ENCODE assay signal across 3 cellular contexts in the genomic region with DNA sequence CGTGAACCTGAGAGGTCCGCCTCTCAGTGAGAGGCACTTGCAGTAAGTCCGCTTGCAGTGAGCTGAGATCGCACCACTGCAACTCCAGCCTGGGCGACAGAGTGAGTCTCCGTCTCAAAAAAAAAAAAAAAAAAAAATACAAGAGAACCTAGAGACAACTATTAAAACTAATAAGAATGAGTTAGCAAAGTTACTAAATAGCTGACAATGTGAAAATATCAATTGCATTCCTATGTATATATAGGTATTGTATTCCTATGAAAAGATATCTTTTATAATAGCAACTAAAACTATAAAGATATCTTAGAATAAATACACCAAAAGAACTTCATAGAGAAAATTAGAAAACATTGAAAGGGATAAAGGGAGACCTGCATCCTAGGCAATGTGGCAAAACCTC.
TF ChIP-seq lines count a peak whose summit lies in the region.

No MANE protein-coding gene starts in this region.

TF ChIP-seq in A549, 52 proteins besides CTCF, POLR2A, EP300 and RAD21:
- TF ChIP-seq, protein P1, sequence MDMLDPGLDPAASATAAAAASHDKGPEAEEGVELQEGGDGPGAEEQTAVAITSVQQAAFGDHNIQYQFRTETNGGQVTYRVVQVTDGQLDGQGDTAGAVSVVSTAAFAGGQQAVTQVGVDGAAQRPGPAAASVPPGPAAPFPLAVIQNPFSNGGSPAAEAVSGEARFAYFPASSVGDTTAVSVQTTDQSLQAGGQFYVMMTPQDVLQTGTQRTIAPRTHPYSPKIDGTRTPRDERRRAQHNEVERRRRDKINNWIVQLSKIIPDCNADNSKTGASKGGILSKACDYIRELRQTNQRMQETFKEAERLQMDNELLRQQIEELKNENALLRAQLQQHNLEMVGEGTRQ (IDR thresholded peaks at IDR 0.05): no peak
- TF ChIP-seq, protein P2, sequence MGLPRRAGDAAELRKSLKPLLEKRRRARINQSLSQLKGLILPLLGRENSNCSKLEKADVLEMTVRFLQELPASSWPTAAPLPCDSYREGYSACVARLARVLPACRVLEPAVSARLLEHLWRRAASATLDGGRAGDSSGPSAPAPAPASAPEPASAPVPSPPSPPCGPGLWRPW (IDR thresholded peaks at IDR 0.05): no peak
- TF ChIP-seq, protein P3, sequence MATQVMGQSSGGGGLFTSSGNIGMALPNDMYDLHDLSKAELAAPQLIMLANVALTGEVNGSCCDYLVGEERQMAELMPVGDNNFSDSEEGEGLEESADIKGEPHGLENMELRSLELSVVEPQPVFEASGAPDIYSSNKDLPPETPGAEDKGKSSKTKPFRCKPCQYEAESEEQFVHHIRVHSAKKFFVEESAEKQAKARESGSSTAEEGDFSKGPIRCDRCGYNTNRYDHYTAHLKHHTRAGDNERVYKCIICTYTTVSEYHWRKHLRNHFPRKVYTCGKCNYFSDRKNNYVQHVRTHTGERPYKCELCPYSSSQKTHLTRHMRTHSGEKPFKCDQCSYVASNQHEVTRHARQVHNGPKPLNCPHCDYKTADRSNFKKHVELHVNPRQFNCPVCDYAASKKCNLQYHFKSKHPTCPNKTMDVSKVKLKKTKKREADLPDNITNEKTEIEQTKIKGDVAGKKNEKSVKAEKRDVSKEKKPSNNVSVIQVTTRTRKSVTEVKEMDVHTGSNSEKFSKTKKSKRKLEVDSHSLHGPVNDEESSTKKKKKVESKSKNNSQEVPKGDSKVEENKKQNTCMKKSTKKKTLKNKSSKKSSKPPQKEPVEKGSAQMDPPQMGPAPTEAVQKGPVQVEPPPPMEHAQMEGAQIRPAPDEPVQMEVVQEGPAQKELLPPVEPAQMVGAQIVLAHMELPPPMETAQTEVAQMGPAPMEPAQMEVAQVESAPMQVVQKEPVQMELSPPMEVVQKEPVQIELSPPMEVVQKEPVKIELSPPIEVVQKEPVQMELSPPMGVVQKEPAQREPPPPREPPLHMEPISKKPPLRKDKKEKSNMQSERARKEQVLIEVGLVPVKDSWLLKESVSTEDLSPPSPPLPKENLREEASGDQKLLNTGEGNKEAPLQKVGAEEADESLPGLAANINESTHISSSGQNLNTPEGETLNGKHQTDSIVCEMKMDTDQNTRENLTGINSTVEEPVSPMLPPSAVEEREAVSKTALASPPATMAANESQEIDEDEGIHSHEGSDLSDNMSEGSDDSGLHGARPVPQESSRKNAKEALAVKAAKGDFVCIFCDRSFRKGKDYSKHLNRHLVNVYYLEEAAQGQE (IDR thresholded peaks at IDR 0.05): no peak
- peak; percentile 18 for TF ChIP-seq MAFK (IDR thresholded peaks at IDR 0.05; ENCODE audit: partially characterized antibody)

TF ChIP-seq in GM23338, 12 proteins besides CTCF, POLR2A, EP300 and RAD21:
- no peak for TF ChIP-seq JUNB (IDR thresholded peaks at IDR 0.05; ENCODE audit: unreplicated experiment)
- no peak for TF ChIP-seq ZNF114 (CRISPR knock-in tag; IDR thresholded peaks at IDR 0.05)
- TF ChIP-seq NANOG (IDR thresholded peaks at IDR 0.05; ENCODE audit: borderline replicate concordance): no peak
- no peak for TF ChIP-seq EZH2phosphoT487 (IDR thresholded peaks at IDR 0.05; ENCODE audit: unreplicated experiment)
- TF ChIP-seq POLR2AphosphoS5 (IDR thresholded peaks at IDR 0.05; ENCODE audit: low read depth): no peak
- TF ChIP-seq, protein P4, sequence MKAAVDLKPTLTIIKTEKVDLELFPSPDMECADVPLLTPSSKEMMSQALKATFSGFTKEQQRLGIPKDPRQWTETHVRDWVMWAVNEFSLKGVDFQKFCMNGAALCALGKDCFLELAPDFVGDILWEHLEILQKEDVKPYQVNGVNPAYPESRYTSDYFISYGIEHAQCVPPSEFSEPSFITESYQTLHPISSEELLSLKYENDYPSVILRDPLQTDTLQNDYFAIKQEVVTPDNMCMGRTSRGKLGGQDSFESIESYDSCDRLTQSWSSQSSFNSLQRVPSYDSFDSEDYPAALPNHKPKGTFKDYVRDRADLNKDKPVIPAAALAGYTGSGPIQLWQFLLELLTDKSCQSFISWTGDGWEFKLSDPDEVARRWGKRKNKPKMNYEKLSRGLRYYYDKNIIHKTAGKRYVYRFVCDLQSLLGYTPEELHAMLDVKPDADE (IDR thresholded peaks at IDR 0.05): no peak
- TF ChIP-seq, protein P5, sequence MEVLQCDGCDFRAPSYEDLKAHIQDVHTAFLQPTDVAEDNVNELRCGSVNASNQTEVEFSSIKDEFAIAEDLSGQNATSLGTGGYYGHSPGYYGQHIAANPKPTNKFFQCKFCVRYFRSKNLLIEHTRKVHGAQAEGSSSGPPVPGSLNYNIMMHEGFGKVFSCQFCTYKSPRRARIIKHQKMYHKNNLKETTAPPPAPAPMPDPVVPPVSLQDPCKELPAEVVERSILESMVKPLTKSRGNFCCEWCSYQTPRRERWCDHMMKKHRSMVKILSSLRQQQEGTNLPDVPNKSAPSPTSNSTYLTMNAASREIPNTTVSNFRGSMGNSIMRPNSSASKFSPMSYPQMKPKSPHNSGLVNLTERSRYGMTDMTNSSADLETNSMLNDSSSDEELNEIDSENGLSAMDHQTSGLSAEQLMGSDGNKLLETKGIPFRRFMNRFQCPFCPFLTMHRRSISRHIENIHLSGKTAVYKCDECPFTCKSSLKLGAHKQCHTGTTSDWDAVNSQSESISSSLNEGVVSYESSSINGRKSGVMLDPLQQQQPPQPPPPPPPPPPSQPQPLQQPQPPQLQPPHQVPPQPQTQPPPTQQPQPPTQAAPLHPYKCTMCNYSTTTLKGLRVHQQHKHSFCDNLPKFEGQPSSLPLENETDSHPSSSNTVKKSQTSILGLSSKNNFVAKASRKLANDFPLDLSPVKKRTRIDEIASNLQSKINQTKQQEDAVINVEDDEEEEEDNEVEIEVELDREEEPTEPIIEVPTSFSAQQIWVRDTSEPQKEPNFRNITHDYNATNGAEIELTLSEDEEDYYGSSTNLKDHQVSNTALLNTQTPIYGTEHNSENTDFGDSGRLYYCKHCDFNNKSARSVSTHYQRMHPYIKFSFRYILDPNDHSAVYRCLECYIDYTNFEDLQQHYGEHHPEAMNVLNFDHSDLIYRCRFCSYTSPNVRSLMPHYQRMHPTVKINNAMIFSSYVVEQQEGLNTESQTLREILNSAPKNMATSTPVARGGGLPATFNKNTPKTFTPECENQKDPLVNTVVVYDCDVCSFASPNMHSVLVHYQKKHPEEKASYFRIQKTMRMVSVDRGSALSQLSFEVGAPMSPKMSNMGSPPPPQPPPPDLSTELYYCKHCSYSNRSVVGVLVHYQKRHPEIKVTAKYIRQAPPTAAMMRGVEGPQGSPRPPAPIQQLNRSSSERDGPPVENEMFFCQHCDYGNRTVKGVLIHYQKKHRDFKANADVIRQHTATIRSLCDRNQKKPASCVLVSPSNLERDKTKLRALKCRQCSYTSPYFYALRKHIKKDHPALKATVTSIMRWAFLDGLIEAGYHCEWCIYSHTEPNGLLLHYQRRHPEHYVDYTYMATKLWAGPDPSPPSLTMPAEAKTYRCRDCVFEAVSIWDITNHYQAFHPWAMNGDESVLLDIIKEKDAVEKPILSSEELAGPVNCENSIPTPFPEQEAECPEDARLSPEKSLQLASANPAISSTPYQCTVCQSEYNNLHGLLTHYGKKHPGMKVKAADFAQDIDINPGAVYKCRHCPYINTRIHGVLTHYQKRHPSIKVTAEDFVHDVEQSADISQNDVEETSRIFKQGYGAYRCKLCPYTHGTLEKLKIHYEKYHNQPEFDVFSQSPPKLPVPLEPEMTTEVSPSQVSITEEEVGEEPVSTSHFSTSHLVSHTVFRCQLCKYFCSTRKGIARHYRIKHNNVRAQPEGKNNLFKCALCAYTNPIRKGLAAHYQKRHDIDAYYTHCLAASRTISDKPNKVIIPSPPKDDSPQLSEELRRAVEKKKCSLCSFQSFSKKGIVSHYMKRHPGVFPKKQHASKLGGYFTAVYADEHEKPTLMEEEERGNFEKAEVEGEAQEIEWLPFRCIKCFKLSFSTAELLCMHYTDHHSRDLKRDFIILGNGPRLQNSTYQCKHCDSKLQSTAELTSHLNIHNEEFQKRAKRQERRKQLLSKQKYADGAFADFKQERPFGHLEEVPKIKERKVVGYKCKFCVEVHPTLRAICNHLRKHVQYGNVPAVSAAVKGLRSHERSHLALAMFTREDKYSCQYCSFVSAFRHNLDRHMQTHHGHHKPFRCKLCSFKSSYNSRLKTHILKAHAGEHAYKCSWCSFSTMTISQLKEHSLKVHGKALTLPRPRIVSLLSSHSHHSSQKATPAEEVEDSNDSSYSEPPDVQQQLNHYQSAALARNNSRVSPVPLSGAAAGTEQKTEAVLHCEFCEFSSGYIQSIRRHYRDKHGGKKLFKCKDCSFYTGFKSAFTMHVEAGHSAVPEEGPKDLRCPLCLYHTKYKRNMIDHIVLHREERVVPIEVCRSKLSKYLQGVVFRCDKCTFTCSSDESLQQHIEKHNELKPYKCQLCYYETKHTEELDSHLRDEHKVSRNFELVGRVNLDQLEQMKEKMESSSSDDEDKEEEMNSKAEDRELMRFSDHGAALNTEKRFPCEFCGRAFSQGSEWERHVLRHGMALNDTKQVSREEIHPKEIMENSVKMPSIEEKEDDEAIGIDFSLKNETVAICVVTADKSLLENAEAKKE (CRISPR knock-in tag; IDR thresholded peaks at IDR 0.05): no peak
- TF ChIP-seq CREB1 (CRISPR knock-in tag; IDR thresholded peaks at IDR 0.05; ENCODE audit: low read depth): no peak
- no peak for TF ChIP-seq ZNF331 (CRISPR knock-in tag; IDR thresholded peaks at IDR 0.05; ENCODE audit: low read depth)
- no peak for TF ChIP-seq EZH2 (IDR thresholded peaks at IDR 0.05; ENCODE audit: low read depth, unreplicated experiment)

TF ChIP-seq in K562, 482 proteins besides CTCF, POLR2A, EP300 and RAD21:
- TF ChIP-seq ZNF316 (IDR thresholded peaks at IDR 0.05) (peak; percentile 86), C11orf30 (IDR thresholded peaks at IDR 0.05; ENCODE audit: low read depth) (peak; percentile 67), ETS2 (tag; IDR thresholded peaks at IDR 0.05; ENCODE audit: borderline replicate concordance, poor library complexity, severe bottlenecking) (no peak), ESRRA (IDR thresholded peaks at IDR 0.05; ENCODE audit: borderline replicate concordance, low read depth) (no peak), CBFB (CRISPR knock-in tag; IDR thresholded peaks at IDR 0.05) (no peak)
- TF ChIP-seq, protein P6, sequence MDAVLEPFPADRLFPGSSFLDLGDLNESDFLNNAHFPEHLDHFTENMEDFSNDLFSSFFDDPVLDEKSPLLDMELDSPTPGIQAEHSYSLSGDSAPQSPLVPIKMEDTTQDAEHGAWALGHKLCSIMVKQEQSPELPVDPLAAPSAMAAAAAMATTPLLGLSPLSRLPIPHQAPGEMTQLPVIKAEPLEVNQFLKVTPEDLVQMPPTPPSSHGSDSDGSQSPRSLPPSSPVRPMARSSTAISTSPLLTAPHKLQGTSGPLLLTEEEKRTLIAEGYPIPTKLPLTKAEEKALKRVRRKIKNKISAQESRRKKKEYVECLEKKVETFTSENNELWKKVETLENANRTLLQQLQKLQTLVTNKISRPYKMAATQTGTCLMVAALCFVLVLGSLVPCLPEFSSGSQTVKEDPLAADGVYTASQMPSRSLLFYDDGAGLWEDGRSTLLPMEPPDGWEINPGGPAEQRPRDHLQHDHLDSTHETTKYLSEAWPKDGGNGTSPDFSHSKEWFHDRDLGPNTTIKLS (IDR thresholded peaks at IDR 0.05; ENCODE audit: borderline replicate concordance, low read depth): no peak
- TF ChIP-seq, protein P7, sequence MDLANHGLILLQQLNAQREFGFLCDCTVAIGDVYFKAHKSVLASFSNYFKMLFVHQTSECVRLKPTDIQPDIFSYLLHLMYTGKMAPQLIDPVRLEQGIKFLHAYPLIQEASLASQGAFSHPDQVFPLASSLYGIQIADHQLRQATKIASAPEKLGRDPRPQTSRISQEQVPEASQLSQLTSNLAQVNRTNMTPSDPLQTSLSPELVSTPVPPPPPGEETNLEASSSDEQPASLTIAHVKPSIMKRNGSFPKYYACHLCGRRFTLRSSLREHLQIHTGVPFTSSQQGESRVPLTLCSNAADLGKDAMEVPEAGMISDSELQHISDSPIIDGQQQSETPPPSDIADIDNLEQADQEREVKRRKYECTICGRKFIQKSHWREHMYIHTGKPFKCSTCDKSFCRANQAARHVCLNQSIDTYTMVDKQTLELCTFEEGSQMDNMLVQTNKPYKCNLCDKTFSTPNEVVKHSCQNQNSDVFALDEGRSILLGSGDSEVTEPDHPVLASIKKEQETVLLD (IDR thresholded peaks at IDR 0.05): no peak
